In genomic region chr17:42288078-42288984, GRCh38 we compare ENCODE assay signal across 8 cellular contexts. TPM values are rescaled to one million over a fixed set of nuclear protein-coding genes. Genes with fewer than 3 reads are reported as not detected.
DNase-seq lines count a peak whose midpoint lies in the region; ATAC-seq, FAIRE-seq and TF ChIP-seq lines count a peak whose summit lies in the region.

Gene STAT5A (plus strand): TSS chr17:42288498. CDS start chr17:42289412, 914 bp downstream.

- WGBS in A549 (ENCODE audit: missing lambda C conversion rate): 37% methylated on average over 42 of the region's 97 CpGs
- 9% methylated on average over 97 of the region's 97 CpGs for WGBS in HUES64
- WGBS in GM12878 (ENCODE audit: insufficient coverage, insufficient replicate concordance, low lambda C conversion rate, missing lambda C conversion rate): 0% methylated on average over 61 of the region's 97 CpGs

- no peaks in the 10 kb centered on the region for H3K36me3 ChIP-seq in HUES64 (ENCODE audit: insufficient read depth, low read length)
- peaks cover 0 to 8% of the 10 kb centered on the region in 2 experiments; a peak in 1 of 4 replicates for H3K36me3 ChIP-seq in GM12878 (ENCODE audit: control insufficient read depth in 2 of 2, insufficient read depth in 2 of 2, low read length in 1 of 2)

- TF ChIP-seq POLR2A in A549 (IDR thresholded peaks at IDR 0.05; ENCODE audit: low read length) (no peak; the same call in 1 of the 2 replicates), GM18505 (IDR thresholded peaks at IDR 0.05; ENCODE audit: borderline replicate concordance, extremely low read depth, insufficient read depth, insufficient read length) (peak; percentile 80), GM12878 (IDR thresholded peaks at IDR 0.05; ENCODE audit: low read depth, low read length) (peak; percentile 80)

- no peaks in the 10 kb centered on the region for H4K20me1 ChIP-seq in GM12878 (ENCODE audit: control insufficient read depth, insufficient read depth)

- SMC1A ChIA-PET in GM12878 (lab: Charles Lee; ENCODE audit: uncharacterized antibody, unreplicated experiment): interaction anchor here (0.6 to 2.6 kb wide), 5 partner anchors 28 to 154 kb away, joined by 3 to 15 read pairs (median 3); no protein-coding TSS in a partner anchor

- ATAC-seq in A549 (peak; percentile 81 to 86), GM18505 (IDR thresholded peaks at IDR 0.05; ENCODE audit: unreplicated experiment) (peak; percentile 44), GM12878 (peak; percentile 85), GM21528 (IDR thresholded peaks at IDR 0.05; ENCODE audit: low FRiP score, unreplicated experiment) (no peak)

- RAD21 ChIA-PET in GM12878 (lab: Charles Lee; ENCODE audit: unreplicated experiment): interaction anchor here (0.6 to 4.1 kb wide), 9 partner anchors 11 to 441 kb away, joined by 3 to 21 read pairs (median 6); partner anchors contain the start of gene GHDC

- TF ChIP-seq RAD21 in A549 (conservative IDR thresholded peaks at IDR 0.05 in 1 of 2, IDR thresholded peaks at IDR 0.05 in 1 of 2) (0 out of 5 replicates have a peak, but pooled peaks of 1 of the 2 experiments have one; percentile 13), GM12878 (IDR thresholded peaks at IDR 0.05; ENCODE audit: insufficient read depth, low read depth, low read length) (no peak)

- H3K4me1 ChIP-seq in A549 (peaks cover 12% of the 10 kb centered on the region), HUES64 (ENCODE audit: insufficient read depth, low read length) (peaks cover 5% of the 10 kb centered on the region; the same call in 1 of the 2 replicates), GM12878 (ENCODE audit: control insufficient read depth, insufficient read depth, low read length) (peaks cover 23% of the 10 kb centered on the region)

- H3K27ac ChIP-seq in A549 (peak within 1 kb of the TSS; percentile 79 to 92), HUES64 (ENCODE audit: low read depth, low read length) (no peak within 1 kb of the TSS), GM12878 (ENCODE audit: control insufficient read depth, insufficient read depth) (peak within 1 kb of the TSS; percentile 79)

- H2AFZ ChIP-seq in GM12878 (ENCODE audit: control insufficient read depth, low read depth, low read length): peak within 1 kb of the TSS; percentile 61

- H3K4me2 ChIP-seq in A549 (peak within 1 kb of the TSS; percentile 95), GM12878 (ENCODE audit: control insufficient read depth, insufficient read depth) (peak within 1 kb of the TSS; percentile 88)

- FAIRE-seq in A549 (lab: Jason Lieb, UNC) (no peak), GM12878 (lab: Jason Lieb, UNC) (no peak)

- in situ Hi-C loops in GM12878 (cut with MboI): no loop called here

- peak within 1 kb of the TSS; percentile 62 for H3K4me3 ChIP-seq in A549
- peak within 1 kb of the TSS; percentile 55 for H3K4me3 ChIP-seq in HUES64 (ENCODE audit: low read length)
- peak within 1 kb of the TSS; percentile 91 for H3K4me3 ChIP-seq in GM12878

- H3K27me3 ChIP-seq in HUES64 (ENCODE audit: insufficient read depth, low read length): peaks cover 33% of the 10 kb centered on the region
- H3K27me3 ChIP-seq in GM12878 (replicated peaks in 1 of 2; ENCODE audit: control insufficient read depth in 2 of 2, insufficient read depth in 2 of 2, low read length in 1 of 2): no peaks in the 10 kb centered on the region

- peak within 1 kb of the TSS; percentile 28; the same call in 1 of the 2 replicates for H3K9ac ChIP-seq in HUES64 (ENCODE audit: low read depth, low read length)
- peak within 1 kb of the TSS; percentile 90 for H3K9ac ChIP-seq in GM12878 (ENCODE audit: control insufficient read depth, insufficient read depth, low read length)

- CTCF ChIA-PET in A549 (lab: Yijun Ruan, JAX) (interaction anchor here (0.5 to 3.4 kb wide), 14 partner anchors 10 to 298 kb away, joined by 3 to 14 read pairs (median 3); partner anchors contain the start of gene GHDC), GM12878 (lab: Yijun Ruan, JAX) (interaction anchor here (1.1 to 2.7 kb wide), 6 partner anchors 9 to 115 kb away, joined by 3 to 14 read pairs (median 9); no protein-coding TSS in a partner anchor)

- DNase-seq in A549 (ENCODE audit: low read depth in 1 of 2, low spot score in 1 of 2) (peak; percentile 73 to 83), T1000 (lab: John Stamatoyannopoulos, UW) (peak; percentile 14), GM12878 (ENCODE audit: low read depth, low spot score) (no peak), hippocampal formation (lab: John Stamatoyannopoulos, UW) (peak; percentile 43 to 56), retina (peak; percentile 67)

- POLR2A ChIA-PET in A549 (lab: Yijun Ruan, JAX): interaction anchor here (0.5 to 1.2 kb wide), 7 partner anchors 9 to 270 kb away, joined by 3 to 7 read pairs (median 4); no protein-coding TSS in a partner anchor
- POLR2A ChIA-PET in GM12878 (lab: Charles Lee): interaction anchor here (0.6 to 3.1 kb wide), 9 partner anchors 11 to 273 kb away, joined by 3 to 9 read pairs (median 5); partner anchors contain the start of genes STAT3 and STAT5B

- no TSS peak for BruUV-seq in GM12878 (replicated peaks; lab: Mats Ljungman, UMichigan)

- no peaks in the 10 kb centered on the region for H3K9me3 ChIP-seq in A549
- no peaks in the 10 kb centered on the region for H3K9me3 ChIP-seq in HUES64 (ENCODE audit: insufficient read depth, low read depth, low read length)
- H3K9me3 ChIP-seq in GM12878 (replicated peaks; ENCODE audit: control insufficient read depth, insufficient read depth, low read length): no peaks in the 10 kb centered on the region

- TF ChIP-seq EP300 in A549 (IDR thresholded peaks at IDR 0.05): no peak
- no peak for TF ChIP-seq EP300 in GM12878 (IDR thresholded peaks at IDR 0.05; ENCODE audit: borderline replicate concordance in 1 of 2, control insufficient read depth in 1 of 2, low read depth in 2 of 2, low read length in 2 of 2)

- intact Hi-C loops in GM12878 (cut with micrococcal nuclease; ENCODE audit: unreplicated experiment): loop anchor here (5.0 kb wide), 1 partner anchor 106 kb away; the partner anchor contains the start of gene KCNH4

- H3K79me2 ChIP-seq in GM12878 (ENCODE audit: control insufficient read depth, insufficient read depth, low read length): peaks cover 38% of the 10 kb centered on the region

- TF ChIP-seq CTCF in A549 (IDR thresholded peaks at IDR 0.05) (no peak), GM12878 (IDR thresholded peaks at IDR 0.05 in 2 of 3, conservative IDR thresholded peaks at IDR 0.05 in 1 of 3; ENCODE audit: control insufficient read depth in 2 of 3, extremely low read depth in 1 of 3, insufficient read depth in 1 of 3, low read depth in 3 of 3, low read length in 3 of 3) (no peak)

TF ChIP-seq in A549, 52 proteins besides CTCF, POLR2A, EP300 and RAD21 (continues in another document):
- no peak for TF ChIP-seq HOXB5 (CRISPR knock-in tag; IDR thresholded peaks at IDR 0.05)
- peak; percentile 11; the same call in 1 of the 2 replicates for TF ChIP-seq NPAS2 (CRISPR knock-in tag; IDR thresholded peaks at IDR 0.05; ENCODE audit: borderline replicate concordance)
- TF ChIP-seq BCL3 (IDR thresholded peaks at IDR 0.05): peak; percentile 35; the same call in 1 of the 3 replicates

TF ChIP-seq in GM12878, 131 proteins besides CTCF, POLR2A, EP300 and RAD21 (continues in another document):
- TF ChIP-seq ELK1 (IDR thresholded peaks at IDR 0.05; ENCODE audit: low read depth, low read length) (no peak), LARP7 (IDR thresholded peaks at IDR 0.05) (peak; percentile 77), EED (IDR thresholded peaks at IDR 0.05; ENCODE audit: low read depth) (no peak), KAT2A (conservative IDR thresholded peaks at IDR 0.05; ENCODE audit: control insufficient read depth, low read depth, low read length) (no peak), NR2C1 (IDR thresholded peaks at IDR 0.05) (no peak), NFYA (IDR thresholded peaks at IDR 0.05; ENCODE audit: borderline replicate concordance, low read depth, low read length) (no peak), BRCA1 (IDR thresholded peaks at IDR 0.05; ENCODE audit: low read depth, low read length) (no peak), KDM1A (IDR thresholded peaks at IDR 0.05; ENCODE audit: borderline replicate concordance) (no peak), CBFB (IDR thresholded peaks at IDR 0.05; ENCODE audit: low read depth) (no peak), RCOR1 (conservative IDR thresholded peaks at IDR 0.05; ENCODE audit: low read depth, low read length) (0 out of 2 replicates have a peak, but pooled peaks have one; percentile 46)

RNA-seq across cellular contexts. Expression of gene STAT5A, which starts in this region (rescaled TPM):
- polyA plus RNA-seq in A549 (2011; rRNA removed): 2.2 and 3.1 TPM in 2 replicates
- 2.6 and 3.3 TPM in 2 replicates for polyA plus RNA-seq in A549 (2012; cell fraction: cytosol; rRNA removed)
- 5.6 and 7.9 TPM in 2 replicates for polyA plus RNA-seq in A549 (2012; cell fraction: nucleus; rRNA removed)
- 3.9 to 4.4 TPM (median 4.0 TPM) in 3 replicates for polyA plus RNA-seq in A549 (2017; fragmentation: RNase III; extraction: RNeasy Plus Mini Kit Qiagen cat#74134 plus additional on column Dnase treatment)
- polyA minus RNA-seq in A549 (2011; rRNA and poly(A)+ RNA removed): 2.9 and 4.3 TPM in 2 replicates
- 2.1 TPM for polyA plus RNA-seq in HUES64 (2013, experiment 1 of 2)
- polyA plus RNA-seq in HUES64 (2013, experiment 2 of 2): 5.0 TPM
- total RNA-seq in GM12878 (2013; cell fraction: nucleolus; rRNA removed): 130 and 152 TPM in 2 replicates
- total RNA-seq in GM12878 (2014; rRNA removed): 71.1 and 81.1 TPM in 2 replicates
- total RNA-seq in GM12878 (2014; rRNA removed; fragmentation: Illumina TruSeq; extraction: Trizol): 25.6 and 26.1 TPM in 2 replicates
- 78.9 and 86.4 TPM in 2 replicates for total RNA-seq in GM12878 (2021)
- 18.4 TPM for polyA plus RNA-seq in GM12878 (2011; ENCODE audit: low read depth)
- 24.8 and 41.2 TPM in 2 replicates for polyA plus RNA-seq in GM12878 (2011; rRNA removed)
- 45.7 and 47.5 TPM in 2 replicates for polyA plus RNA-seq in GM12878 (2011; cell fraction: cytosol; rRNA removed)
- polyA plus RNA-seq in GM12878 (2011; cell fraction: nucleus; rRNA removed): 167 and 182 TPM in 2 replicates
- 51.7 TPM in 2 replicates for polyA plus RNA-seq in GM12878 (2012)
- 64.7 and 66.2 TPM in 2 replicates for polyA plus RNA-seq in GM12878 (2014; fragmentation: Illumina TruSeq; extraction: Trizol)
- polyA plus RNA-seq in GM12878 (2014; fragmentation: Nextera tagmentation; extraction: Ambion mirVana): 10 to 100 TPM; 14.8 to 24.0 TPM
- polyA plus RNA-seq in GM12878 (2014; rRNA removed): 51.4 and 54.6 TPM in 2 replicates
- 10 to 100 TPM; 36.6 to 41.8 TPM for polyA plus RNA-seq in GM12878 (2016; fragmentation: Nextera tagmentation; extraction: Ambion mirVana)
- 63.8 and 74.0 TPM in 2 replicates for polyA minus RNA-seq in GM12878 (2011; rRNA and poly(A)+ RNA removed)
- polyA minus RNA-seq in GM12878 (2011; cell fraction: cytosol; rRNA and poly(A)+ RNA removed): 31.0 and 31.7 TPM in 2 replicates
- polyA minus RNA-seq in GM12878 (2011; cell fraction: nucleus; rRNA and poly(A)+ RNA removed): 39.9 and 62.0 TPM in 2 replicates

Comparison
In these comparisons a context has a peak if more than half of its experiments do, and no peak if none do; other contexts are left out.
1. Of the 24 proteins assayed by ChIP-seq in both GM12878 and A549: peak only in GM12878: BHLHE40, MAX, POLR2A, RCOR1 and USF2; only in A549: BCL3, KDM1A and RFX5; in both: none; in neither: 15; mixed calls (peak in some experiments, not most) for 1.